In the genomic region with DNA sequence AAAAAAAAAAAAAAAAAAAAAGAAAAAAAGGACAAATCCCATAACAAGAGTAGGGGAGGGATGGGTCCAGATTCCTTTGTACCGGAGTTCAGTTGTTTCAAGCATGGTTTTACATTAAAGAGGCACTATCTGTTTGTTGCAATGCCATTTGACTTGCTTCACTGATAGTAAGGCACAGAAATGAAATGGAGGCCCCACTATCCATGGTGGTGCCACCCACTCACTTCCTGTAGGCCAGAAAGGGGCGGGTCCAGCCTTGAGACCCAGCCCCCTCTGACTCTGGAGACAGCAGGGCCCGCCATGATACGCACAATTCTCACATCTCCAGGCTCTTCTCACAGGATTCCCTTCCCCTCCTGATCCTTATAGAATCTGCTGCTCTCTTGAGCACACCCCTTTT, we compare ENCODE assay signal across 19 cellular contexts.
DNase-seq lines count a peak whose midpoint lies in the region; ATAC-seq, FAIRE-seq and TF ChIP-seq lines count a peak whose summit lies in the region.
"Had no signal": no experiment of that assay in that cellular context is flagged by ENCODE, and none has a peak within 500 bp of the region (broad histone marks: within the 10 kb centered on the region; RNA-seq: fewer than 3 reads in every experiment).

No MANE protein-coding gene starts in this region.

- no peak for ATAC-seq in activated naive CD8-positive, alpha-beta T cell treated with anti-CD3 and anti-CD28 coated beads, Interleukin-2, amount 50 U/mL, for 24 hours
- ATAC-seq in HCT116 (no peak), GM12878 (peak; percentile 48; the same call in 2 of the 3 replicates), HG02588 (IDR thresholded peaks at IDR 0.05; ENCODE audit: unreplicated experiment) (no peak)
- peak; percentile 59 for ATAC-seq in stimulated activated effector memory CD8-positive, alpha-beta T cell treated with anti-CD3 and anti-CD28 coated beads, Interleukin-12 subunit alpha, Interleukin-12 subunit beta, amount 100 ng/mL, for 72 hours
- ATAC-seq: sciatic nerve had no signal

- H3K4me2 ChIP-seq in HCT116 (ENCODE audit: low read length) (no peak overlapping the region), GM12878 (ENCODE audit: control insufficient read depth, insufficient read depth) (no peak overlapping the region), hepatocyte (no peak overlapping the region)

- H3K27me3 ChIP-seq in HCT116 (ENCODE audit: insufficient read depth, low read length) (no peaks in the 10 kb centered on the region), GM12878 (replicated peaks in 1 of 2; ENCODE audit: control insufficient read depth in 2 of 2, insufficient read depth in 2 of 2, low read length in 1 of 2) (no peaks in the 10 kb centered on the region), hepatocyte (no peaks in the 10 kb centered on the region)
- H3K27me3 ChIP-seq: neutrophil, testis had no signal

- H3K9me2 ChIP-seq in HCT116 (ENCODE audit: insufficient read depth) (no peaks in the 10 kb centered on the region), hepatocyte (replicated peaks; ENCODE audit: insufficient read depth) (no peaks in the 10 kb centered on the region)

- TF ChIP-seq CTCF in HCT116 (IDR thresholded peaks at IDR 0.05 in 2 of 3, conservative IDR thresholded peaks at IDR 0.05 in 1 of 3; ENCODE audit: borderline replicate concordance in 1 of 3, insufficient read depth in 1 of 3, low read depth in 2 of 3, low read length in 2 of 3) (no peak), GM12878 (IDR thresholded peaks at IDR 0.05 in 2 of 3, conservative IDR thresholded peaks at IDR 0.05 in 1 of 3; ENCODE audit: control insufficient read depth in 2 of 3, extremely low read depth in 1 of 3, insufficient read depth in 1 of 3, low read depth in 3 of 3, low read length in 3 of 3) (no peak), hepatocyte (IDR thresholded peaks at IDR 0.05; ENCODE audit: poor library complexity) (no peak)

- TF ChIP-seq EP300 in GM12878 (IDR thresholded peaks at IDR 0.05; ENCODE audit: borderline replicate concordance in 1 of 2, control insufficient read depth in 1 of 2, low read depth in 2 of 2, low read length in 2 of 2), result no peak

- H3K9me3 ChIP-seq in HCT116 (ENCODE audit: control insufficient read depth in 1 of 2, insufficient read depth in 1 of 2, low read depth in 1 of 2, low read length in 2 of 2), result no peaks in the 10 kb centered on the region
- no peaks in the 10 kb centered on the region for H3K9me3 ChIP-seq in GM12878 (replicated peaks; ENCODE audit: control insufficient read depth, insufficient read depth, low read length)
- H3K9me3 ChIP-seq in hepatocyte (ENCODE audit: low read depth), result no peaks in the 10 kb centered on the region
- H3K9me3 ChIP-seq: neutrophil, testis had no signal

- WGBS in GM12878 (ENCODE audit: insufficient coverage, insufficient replicate concordance, low lambda C conversion rate, missing lambda C conversion rate), result 80% methylated on average over 4 of the region's 4 CpGs
- 92% methylated on average over 4 of the region's 4 CpGs for WGBS in hepatocyte (ENCODE audit: low lambda C conversion rate, missing lambda C conversion rate)

- no peak overlapping the region for H3K9ac ChIP-seq in HCT116 (ENCODE audit: low read length)
- no peak overlapping the region for H3K9ac ChIP-seq in GM12878 (ENCODE audit: control insufficient read depth, insufficient read depth, low read length)

- RAD21 ChIA-PET in HCT116 (lab: Charles Lee; ENCODE audit: low non-redundant PET in 1 of 2, low total read pairs in 2 of 2, uncharacterized antibody in 2 of 2, unreplicated experiment in 2 of 2) (no interaction called here), GM12878 (lab: Charles Lee; ENCODE audit: unreplicated experiment) (no interaction called here)

- 0 out of 4 replicates have a peak, but pooled peaks cover 0 to 4% of the 10 kb centered on the region in 2 experiments for H3K4me1 ChIP-seq in HCT116 (ENCODE audit: control insufficient read depth in 1 of 2, insufficient read depth in 2 of 2, low read length in 2 of 2)
- H3K4me1 ChIP-seq in GM12878 (ENCODE audit: control insufficient read depth, insufficient read depth, low read length), result no peaks in the 10 kb centered on the region
- no peaks in the 10 kb centered on the region for H3K4me1 ChIP-seq in hepatocyte (ENCODE audit: insufficient read depth)
- H3K4me1 ChIP-seq: testis had no signal

- H2AFZ ChIP-seq in HCT116 (ENCODE audit: low read depth, low read length, poor library complexity, severe bottlenecking) (no peak overlapping the region), GM12878 (ENCODE audit: control insufficient read depth, low read depth, low read length) (no peak overlapping the region), hepatocyte (no peak overlapping the region)

- H3K9me3 Mint-ChIP-seq in activated naive CD8-positive, alpha-beta T cell (ENCODE audit: low read depth), result peaks cover 6% of the 10 kb centered on the region
- H3K9me3 Mint-ChIP-seq in activated naive CD8-positive, alpha-beta T cell treated with anti-CD3 and anti-CD28 coated beads, Interleukin-2, amount 50 U/mL, for 24 hours, result no peaks in the 10 kb centered on the region
- no peaks in the 10 kb centered on the region for H3K9me3 Mint-ChIP-seq in stimulated activated effector memory CD8-positive, alpha-beta T cell treated with anti-CD3 and anti-CD28 coated beads, Interleukin-12 subunit alpha, Interleukin-12 subunit beta, amount 100 ng/mL, for 72 hours

- SMC1A ChIA-PET in GM12878 (lab: Charles Lee; ENCODE audit: uncharacterized antibody, unreplicated experiment), result interaction anchor here (1.0 to 1.1 kb wide), 2 partner anchors 46 to 379 kb away, joined by 3 read pairs; no protein-coding TSS in a partner anchor

- H3K27ac ChIP-seq in HCT116 (ENCODE audit: low read depth, low read length), result no peak overlapping the region
- no peak overlapping the region for H3K27ac ChIP-seq in GM12878 (ENCODE audit: control insufficient read depth, insufficient read depth)
- H3K27ac ChIP-seq in hepatocyte, result no peak overlapping the region
- H3K27ac ChIP-seq: neutrophil, testis had no signal

- in situ Hi-C loops in GM12878 (cut with MboI), result no loop called here

- no peak for TF ChIP-seq POLR2A in HCT116 (IDR thresholded peaks at IDR 0.05; ENCODE audit: borderline replicate concordance, extremely low read depth, insufficient read depth, insufficient read length)
- no peak for TF ChIP-seq POLR2A in GM12878 (IDR thresholded peaks at IDR 0.05; ENCODE audit: low read depth, low read length)

- no peaks in the 10 kb centered on the region for H3K79me2 ChIP-seq in HCT116 (ENCODE audit: insufficient read depth, low read length)
- H3K79me2 ChIP-seq in GM12878 (ENCODE audit: control insufficient read depth, insufficient read depth, low read length), result no peaks in the 10 kb centered on the region
- H3K79me2 ChIP-seq in hepatocyte, result no peaks in the 10 kb centered on the region

- peaks cover 52% of the 10 kb centered on the region for H3K4me1 Mint-ChIP-seq in activated naive CD8-positive, alpha-beta T cell (ENCODE audit: low read depth)
- peaks cover 40% of the 10 kb centered on the region for H3K4me1 Mint-ChIP-seq in activated naive CD8-positive, alpha-beta T cell treated with anti-CD3 and anti-CD28 coated beads, Interleukin-2, amount 50 U/mL, for 24 hours
- peaks cover 41% of the 10 kb centered on the region for H3K4me1 Mint-ChIP-seq in stimulated activated effector memory CD8-positive, alpha-beta T cell treated with anti-CD3 and anti-CD28 coated beads, Interleukin-12 subunit alpha, Interleukin-12 subunit beta, amount 100 ng/mL, for 72 hours

- H3K36me3 ChIP-seq in HCT116 (ENCODE audit: control insufficient read depth in 1 of 2, insufficient read depth in 2 of 2, low read length in 2 of 2) (peaks cover 11 to 17% of the 10 kb centered on the region in 2 experiments), GM12878 (ENCODE audit: control insufficient read depth in 2 of 2, insufficient read depth in 2 of 2, low read length in 1 of 2) (peaks cover 5 to 9% of the 10 kb centered on the region in 2 experiments), hepatocyte (replicated peaks; ENCODE audit: insufficient read depth, low read depth) (no peaks in the 10 kb centered on the region)

- H3K4me3 Mint-ChIP-seq in activated naive CD8-positive, alpha-beta T cell, result no peak overlapping the region
- no peak overlapping the region for H3K4me3 Mint-ChIP-seq in activated naive CD8-positive, alpha-beta T cell treated with anti-CD3 and anti-CD28 coated beads, Interleukin-2, amount 50 U/mL, for 24 hours
- H3K4me3 Mint-ChIP-seq in stimulated activated effector memory CD8-positive, alpha-beta T cell treated with anti-CD3 and anti-CD28 coated beads, Interleukin-12 subunit alpha, Interleukin-12 subunit beta, amount 100 ng/mL, for 72 hours, result no peak overlapping the region

- POLR2A ChIA-PET in HCT116 (lab: Charles Lee), result no interaction called here
- POLR2A ChIA-PET in GM12878 (lab: Charles Lee), result no interaction called here

- no peak for TF ChIP-seq RAD21 in HCT116 (IDR thresholded peaks at IDR 0.05; ENCODE audit: low read depth)
- TF ChIP-seq RAD21 in GM12878 (IDR thresholded peaks at IDR 0.05; ENCODE audit: insufficient read depth, low read depth, low read length), result no peak

- peak overlapping the region; percentile 22 for H3K27ac Mint-ChIP-seq in activated naive CD8-positive, alpha-beta T cell
- no peak overlapping the region for H3K27ac Mint-ChIP-seq in activated naive CD8-positive, alpha-beta T cell treated with anti-CD3 and anti-CD28 coated beads, Interleukin-2, amount 50 U/mL, for 24 hours
- no peak overlapping the region for H3K27ac Mint-ChIP-seq in stimulated activated effector memory CD8-positive, alpha-beta T cell treated with anti-CD3 and anti-CD28 coated beads, Interleukin-12 subunit alpha, Interleukin-12 subunit beta, amount 100 ng/mL, for 72 hours

- no peak for FAIRE-seq in GM12878 (lab: Jason Lieb, UNC)
- FAIRE-seq: astrocyte, keratinocyte had no signal

- intact Hi-C loops in HCT116 (cut with micrococcal nuclease) (no loop called here), GM12878 (cut with micrococcal nuclease; ENCODE audit: unreplicated experiment) (no loop called here), posterior cingulate gyrus (cut with DNase I) (no loop called here)

- H4K20me1 ChIP-seq in HCT116 (ENCODE audit: insufficient read depth) (no peaks in the 10 kb centered on the region), GM12878 (ENCODE audit: control insufficient read depth, insufficient read depth) (no peaks in the 10 kb centered on the region), hepatocyte (ENCODE audit: insufficient read depth, poor library complexity, severe bottlenecking) (no peaks in the 10 kb centered on the region)

- H3K27me3 Mint-ChIP-seq in activated naive CD8-positive, alpha-beta T cell, result no peaks in the 10 kb centered on the region
- H3K27me3 Mint-ChIP-seq in activated naive CD8-positive, alpha-beta T cell treated with anti-CD3 and anti-CD28 coated beads, Interleukin-2, amount 50 U/mL, for 24 hours, result no peaks in the 10 kb centered on the region

- peaks cover 21% of the 10 kb centered on the region for H3K36me3 Mint-ChIP-seq in activated naive CD8-positive, alpha-beta T cell
- peaks cover 30% of the 10 kb centered on the region for H3K36me3 Mint-ChIP-seq in activated naive CD8-positive, alpha-beta T cell treated with anti-CD3 and anti-CD28 coated beads, Interleukin-2, amount 50 U/mL, for 24 hours (ENCODE audit: low read depth)
- peaks cover 78% of the 10 kb centered on the region for H3K36me3 Mint-ChIP-seq in stimulated activated effector memory CD8-positive, alpha-beta T cell treated with anti-CD3 and anti-CD28 coated beads, Interleukin-12 subunit alpha, Interleukin-12 subunit beta, amount 100 ng/mL, for 72 hours

- no TSS peak for BruUV-seq in HCT116 (replicated peaks; lab: Mats Ljungman, UMichigan)
- BruUV-seq in GM12878 (replicated peaks; lab: Mats Ljungman, UMichigan), result no TSS peak

- CTCF ChIA-PET in HCT116 (lab: Charles Lee), result no interaction called here
- CTCF ChIA-PET in GM12878 (lab: Yijun Ruan, JAX), result interaction anchor here (1.3 to 3.8 kb wide), 3 partner anchors 21 to 379 kb away, joined by 3 to 19 read pairs (median 4); no protein-coding TSS in a partner anchor

- no peak for DNase-seq in activated naive CD8-positive, alpha-beta T cell treated with anti-CD3 and anti-CD28 coated beads, Interleukin-2, amount 50 U/mL, for 24 hours
- DNase-seq in HCT116 (ENCODE audit: low read depth, low spot score) (no peak), GM12878 (ENCODE audit: low read depth, low spot score) (no peak), hepatocyte (ENCODE audit: low spot score) (no peak), posterior cingulate gyrus (no peak)
- no peak for DNase-seq in stimulated activated effector memory CD8-positive, alpha-beta T cell treated with anti-CD3 and anti-CD28 coated beads, Interleukin-12 subunit alpha, Interleukin-12 subunit beta, amount 100 ng/mL, for 72 hours (ENCODE audit: low spot score in 2 of 2)
- DNase-seq: activated CD4-positive, alpha-beta T cell treated with anti-CD3 and anti-CD28 coated beads, Interleukin-2, amount 50 U/mL, for 1 hour; activated gamma-delta T cell; cortex of kidney; DMS79; NCI-H2029; RPMI8226; testis had no signal

- H3K4me3 ChIP-seq in HCT116 (replicated peaks in 1 of 2; ENCODE audit: low read depth in 1 of 2, low read length in 2 of 2) (no peak overlapping the region), GM12878 (no peak overlapping the region), hepatocyte (no peak overlapping the region)
- H3K4me3 ChIP-seq: testis had no signal

Comparison
In these comparisons a context has a peak if more than half of its experiments do, and no peak if none do; other contexts are left out.
1. ATAC-seq: peak in GM12878 (single experiment) and stimulated activated effector memory CD8-positive, alpha-beta T cell treated with anti-CD3 and anti-CD28 coated beads, Interleukin-12 subunit alpha, Interleukin-12 subunit beta, amount 100 ng/mL, for 72 hours (single experiment); none in activated naive CD8-positive, alpha-beta T cell treated with anti-CD3 and anti-CD28 coated beads, Interleukin-2, amount 50 U/mL, for 24 hours (single experiment), HCT116 (single experiment) and HG02588 (single experiment).